Comparison of ENCODE assay signal across 12 cellular contexts in the genomic region with DNA sequence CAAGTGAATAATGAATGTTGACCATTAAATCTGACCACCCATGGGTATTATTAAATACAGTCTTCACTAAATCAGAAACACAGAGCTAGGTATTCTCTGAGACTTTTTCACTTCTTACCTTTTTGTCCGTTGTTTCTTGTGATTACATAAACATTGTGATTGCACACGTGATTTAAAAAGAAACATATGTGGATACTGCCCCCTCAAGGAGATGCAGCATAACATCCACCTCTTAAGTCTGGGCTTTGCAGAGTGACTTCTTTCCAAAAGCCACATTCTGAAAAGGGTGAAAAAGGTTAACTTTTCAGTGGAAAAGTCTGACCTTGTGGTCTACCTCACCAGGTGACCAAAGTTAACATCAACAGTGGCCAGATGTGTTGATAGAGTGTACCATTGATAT.
DNase-seq lines count a peak whose midpoint lies in the region; ATAC-seq, FAIRE-seq and TF ChIP-seq lines count a peak whose summit lies in the region.
"Had no signal": no experiment of that assay in that cellular context is flagged by ENCODE, and none has a peak within 500 bp of the region (broad histone marks: within the 10 kb centered on the region; RNA-seq: fewer than 3 reads in every experiment).

No MANE protein-coding gene starts in this region.

- no peak overlapping the region for H3K27ac Mint-ChIP-seq in activated naive CD8-positive, alpha-beta T cell treated with anti-CD3 and anti-CD28 coated beads, Interleukin-2, amount 50 U/mL, for 24 hours

- ATAC-seq in A549 (peak in 1 of 2 experiments; percentile 44; a peak in 1 of 6 replicates), GM18868 (IDR thresholded peaks at IDR 0.05; ENCODE audit: unreplicated experiment) (peak; percentile 49), HG02852 (IDR thresholded peaks at IDR 0.05; ENCODE audit: unreplicated experiment) (no peak)
- no peak for ATAC-seq in activated naive CD8-positive, alpha-beta T cell treated with anti-CD3 and anti-CD28 coated beads, Interleukin-2, amount 50 U/mL, for 24 hours

- H3K4me1 ChIP-seq in A549, result no peaks in the 10 kb centered on the region

- CTCF ChIA-PET in A549 (lab: Yijun Ruan, JAX) (interaction anchor here (0.8 to 1.1 kb wide), 3 partner anchors 9 to 1228 kb away, joined by 3 to 4 read pairs (median 3); no protein-coding TSS in a partner anchor), RWPE1 (lab: Yijun Ruan, JAX) (interaction anchor here (0.6 to 0.7 kb wide), 2 partner anchors 80 to 1243 kb away, joined by 4 to 5 read pairs; no protein-coding TSS in a partner anchor), GM10248 (lab: Yijun Ruan, JAX) (interaction anchor here (1.3 kb wide), 1 partner anchor 18 kb away, joined by 3 read pairs; no protein-coding TSS in a partner anchor)

- no peaks in the 10 kb centered on the region for H3K9me3 ChIP-seq in A549

- H3K4me3 Mint-ChIP-seq in activated naive CD8-positive, alpha-beta T cell treated with anti-CD3 and anti-CD28 coated beads, Interleukin-2, amount 50 U/mL, for 24 hours, result no peak overlapping the region
- H3K4me3 Mint-ChIP-seq: central memory CD8-positive, alpha-beta T cell had no signal

- TF ChIP-seq EP300 in A549 (IDR thresholded peaks at IDR 0.05), result no peak

- H3K27ac ChIP-seq in A549 (no peak overlapping the region), RWPE1 (no peak overlapping the region)

- POLR2A ChIA-PET in A549 (lab: Yijun Ruan, JAX) (no interaction called here), RWPE1 (lab: Yijun Ruan, JAX; ENCODE audit: low non-redundant PET) (no interaction called here), GM10248 (lab: Yijun Ruan, JAX) (no interaction called here)

- TF ChIP-seq RAD21 in A549 (conservative IDR thresholded peaks at IDR 0.05 in 1 of 2, IDR thresholded peaks at IDR 0.05 in 1 of 2), result peak; percentile 25 to 52; a peak in 3 of 5 replicates

- H3K4me1 Mint-ChIP-seq in activated naive CD8-positive, alpha-beta T cell treated with anti-CD3 and anti-CD28 coated beads, Interleukin-2, amount 50 U/mL, for 24 hours, result no peaks in the 10 kb centered on the region
- H3K4me1 Mint-ChIP-seq: central memory CD8-positive, alpha-beta T cell had no signal

- 2% methylated on average over 2 of the region's 2 CpGs for WGBS in A549 (ENCODE audit: missing lambda C conversion rate)

- no peak for TF ChIP-seq POLR2A in A549 (IDR thresholded peaks at IDR 0.05; ENCODE audit: low read length)

- H3K9me3 Mint-ChIP-seq in activated naive CD8-positive, alpha-beta T cell treated with anti-CD3 and anti-CD28 coated beads, Interleukin-2, amount 50 U/mL, for 24 hours, result peaks cover 4% of the 10 kb centered on the region
- H3K9me3 Mint-ChIP-seq: central memory CD8-positive, alpha-beta T cell had no signal

- H3K4me3 ChIP-seq in A549, result no peak overlapping the region
- H3K4me3 ChIP-seq in fibroblast of the aortic adventitia (ENCODE audit: low read depth, low read length), result no peak overlapping the region

- FAIRE-seq in A549 (lab: Jason Lieb, UNC), result no peak

- TF ChIP-seq CTCF in A549 (IDR thresholded peaks at IDR 0.05), result 0 out of 3 replicates have a peak, but pooled peaks have one; percentile 17
- TF ChIP-seq CTCF in RWPE1 (conservative IDR thresholded peaks at IDR 0.05; ENCODE audit: low read depth), result no peak
- TF ChIP-seq CTCF in fibroblast of the aortic adventitia (IDR thresholded peaks at IDR 0.05; ENCODE audit: insufficient read depth, low read length), result peak; percentile 54
- no peak for TF ChIP-seq CTCF in GM10248 (IDR thresholded peaks at IDR 0.05; ENCODE audit: control extremely low read depth, extremely low read depth, low read depth, missing control alignments)

- DNase-seq in A549 (ENCODE audit: low read depth in 1 of 2, low spot score in 1 of 2) (peak in 1 of 2 experiments; percentile 34), RWPE1 (ENCODE audit: low spot score) (peak; percentile 20), fibroblast of the aortic adventitia (ENCODE audit: low read depth) (peak; percentile 66), GM19240 (ENCODE audit: insufficient read length, low spot score) (no peak), GM10248 (ENCODE audit: extremely low spot score) (no peak)
- DNase-seq in activated naive CD8-positive, alpha-beta T cell treated with anti-CD3 and anti-CD28 coated beads, Interleukin-2, amount 50 U/mL, for 24 hours, result no peak
- DNase-seq: activated CD4-positive, alpha-beta T cell treated with anti-CD3 and anti-CD28 coated beads for 4 hours; GOT3; NCI-H2029 had no signal

- peaks cover 8% of the 10 kb centered on the region for H3K27me3 Mint-ChIP-seq in activated naive CD8-positive, alpha-beta T cell treated with anti-CD3 and anti-CD28 coated beads, Interleukin-2, amount 50 U/mL, for 24 hours

- H3K4me2 ChIP-seq in A549, result no peak overlapping the region

- H3K36me3 Mint-ChIP-seq in activated naive CD8-positive, alpha-beta T cell treated with anti-CD3 and anti-CD28 coated beads, Interleukin-2, amount 50 U/mL, for 24 hours (ENCODE audit: low read depth), result no peaks in the 10 kb centered on the region

TF ChIP-seq in A549, 52 proteins besides CTCF, POLR2A, EP300 and RAD21:
- TF ChIP-seq GATA3 (IDR thresholded peaks at IDR 0.05; ENCODE audit: borderline replicate concordance) (no peak), TFCP2L1 (CRISPR knock-in tag; IDR thresholded peaks at IDR 0.05) (no peak), CHD2 (IDR thresholded peaks at IDR 0.05; ENCODE audit: low read length, partially characterized antibody) (no peak)
- TF ChIP-seq, protein P1, sequence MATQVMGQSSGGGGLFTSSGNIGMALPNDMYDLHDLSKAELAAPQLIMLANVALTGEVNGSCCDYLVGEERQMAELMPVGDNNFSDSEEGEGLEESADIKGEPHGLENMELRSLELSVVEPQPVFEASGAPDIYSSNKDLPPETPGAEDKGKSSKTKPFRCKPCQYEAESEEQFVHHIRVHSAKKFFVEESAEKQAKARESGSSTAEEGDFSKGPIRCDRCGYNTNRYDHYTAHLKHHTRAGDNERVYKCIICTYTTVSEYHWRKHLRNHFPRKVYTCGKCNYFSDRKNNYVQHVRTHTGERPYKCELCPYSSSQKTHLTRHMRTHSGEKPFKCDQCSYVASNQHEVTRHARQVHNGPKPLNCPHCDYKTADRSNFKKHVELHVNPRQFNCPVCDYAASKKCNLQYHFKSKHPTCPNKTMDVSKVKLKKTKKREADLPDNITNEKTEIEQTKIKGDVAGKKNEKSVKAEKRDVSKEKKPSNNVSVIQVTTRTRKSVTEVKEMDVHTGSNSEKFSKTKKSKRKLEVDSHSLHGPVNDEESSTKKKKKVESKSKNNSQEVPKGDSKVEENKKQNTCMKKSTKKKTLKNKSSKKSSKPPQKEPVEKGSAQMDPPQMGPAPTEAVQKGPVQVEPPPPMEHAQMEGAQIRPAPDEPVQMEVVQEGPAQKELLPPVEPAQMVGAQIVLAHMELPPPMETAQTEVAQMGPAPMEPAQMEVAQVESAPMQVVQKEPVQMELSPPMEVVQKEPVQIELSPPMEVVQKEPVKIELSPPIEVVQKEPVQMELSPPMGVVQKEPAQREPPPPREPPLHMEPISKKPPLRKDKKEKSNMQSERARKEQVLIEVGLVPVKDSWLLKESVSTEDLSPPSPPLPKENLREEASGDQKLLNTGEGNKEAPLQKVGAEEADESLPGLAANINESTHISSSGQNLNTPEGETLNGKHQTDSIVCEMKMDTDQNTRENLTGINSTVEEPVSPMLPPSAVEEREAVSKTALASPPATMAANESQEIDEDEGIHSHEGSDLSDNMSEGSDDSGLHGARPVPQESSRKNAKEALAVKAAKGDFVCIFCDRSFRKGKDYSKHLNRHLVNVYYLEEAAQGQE (IDR thresholded peaks at IDR 0.05), result no peak
- TF ChIP-seq, protein P2, sequence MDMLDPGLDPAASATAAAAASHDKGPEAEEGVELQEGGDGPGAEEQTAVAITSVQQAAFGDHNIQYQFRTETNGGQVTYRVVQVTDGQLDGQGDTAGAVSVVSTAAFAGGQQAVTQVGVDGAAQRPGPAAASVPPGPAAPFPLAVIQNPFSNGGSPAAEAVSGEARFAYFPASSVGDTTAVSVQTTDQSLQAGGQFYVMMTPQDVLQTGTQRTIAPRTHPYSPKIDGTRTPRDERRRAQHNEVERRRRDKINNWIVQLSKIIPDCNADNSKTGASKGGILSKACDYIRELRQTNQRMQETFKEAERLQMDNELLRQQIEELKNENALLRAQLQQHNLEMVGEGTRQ (IDR thresholded peaks at IDR 0.05), result 0 out of 2 replicates have a peak, but pooled peaks have one; percentile 20

Comparison
In these comparisons a context has a peak if more than half of its experiments do, and no peak if none do; other contexts are left out.
1. DNase-seq: peak in RWPE1 (single experiment) and fibroblast of the aortic adventitia (single experiment); none in activated naive CD8-positive, alpha-beta T cell treated with anti-CD3 and anti-CD28 coated beads, Interleukin-2, amount 50 U/mL, for 24 hours (single experiment), GM19240 (single experiment) and GM10248 (single experiment).
2. CTCF ChIP-seq: peak in A549 (single experiment) and fibroblast of the aortic adventitia (single experiment); none in RWPE1 (single experiment) and GM10248 (single experiment).